In genomic region chr14:73729015-73729330, GRCh38 we compare ENCODE assay signal across 10 cellular contexts. TPM values are rescaled to one million over a fixed set of nuclear protein-coding genes. Genes with fewer than 3 reads are reported as not detected.
DNase-seq lines count a peak whose midpoint lies in the region; TF ChIP-seq lines count a peak whose summit lies in the region.
"Had no signal": no experiment of that assay in that cellular context is flagged by ENCODE, and none has a peak within 500 bp of the region (broad histone marks: within the 10 kb centered on the region; RNA-seq: fewer than 3 reads in every experiment).

No MANE protein-coding gene starts in this region.

- H3K27ac Mint-ChIP-seq in IgD-negative memory B cell, result peak overlapping the region in 2 of 3 donors; percentile 37 to 90
- peak overlapping the region; percentile 76 for H3K27ac Mint-ChIP-seq in osteocyte (ENCODE audit: unreplicated experiment)

- POLR2A ChIA-PET in AG04450 (lab: Yijun Ruan, JAX), result interaction anchor here (1.1 kb wide), 1 partner anchor 13 kb away, joined by 3 read pairs; no protein-coding TSS in a partner anchor

- no peak overlapping the region for H3K4me3 ChIP-seq in AG04450 (ENCODE audit: low read depth, low read length)
- H3K4me3 ChIP-seq: testis had no signal

- H3K27ac ChIP-seq in AG04450 (ENCODE audit: low read depth, low read length) (peak overlapping the region; percentile 11), cingulate gyrus (ENCODE audit: low read depth, low read length) (peak overlapping the region; percentile 39)

- CTCF ChIA-PET in AG04450 (lab: Charles Lee), result interaction anchor here (0.6 to 2.1 kb wide), 36 partner anchors 9 to 207 kb away, joined by 3 to 10 read pairs (median 5); no protein-coding TSS in a partner anchor

- H3K9me3 ChIP-seq in AG04450 (ENCODE audit: control insufficient read depth, insufficient read depth, low read length), result no peaks in the 10 kb centered on the region
- H3K9me3 ChIP-seq: testis had no signal

- peaks cover 8 to 18% (median 9%) of the 10 kb centered on the region in 3 donors for H3K4me1 Mint-ChIP-seq in IgD-negative memory B cell
- peaks cover 53% of the 10 kb centered on the region for H3K4me1 Mint-ChIP-seq in osteocyte (ENCODE audit: unreplicated experiment)

- H3K9me3 Mint-ChIP-seq in IgD-negative memory B cell (peaks cover 0 to 2% (median 0%) of the 10 kb centered on the region in 3 donors), osteocyte (ENCODE audit: unreplicated experiment) (no peaks in the 10 kb centered on the region)
- H3K9me3 Mint-ChIP-seq: H9 had no signal

- no peaks in the 10 kb centered on the region for H3K27me3 Mint-ChIP-seq in IgD-negative memory B cell
- H3K27me3 Mint-ChIP-seq in osteocyte (ENCODE audit: unreplicated experiment), result no peaks in the 10 kb centered on the region

- no peaks in the 10 kb centered on the region for H3K27me3 ChIP-seq in AG04450 (ENCODE audit: control insufficient read depth, insufficient read depth, low read length)
- H3K27me3 ChIP-seq: testis had no signal

- in situ Hi-C loops in KBM-7 (cut with MboI; ENCODE audit: low pct_unique_long_range_greater_than_20kb, low sequenced_read_pairs), result no loop called here

- no peak for DNase-seq in AG04450 (ENCODE audit: low read depth, low spot score)
- DNase-seq in osteocyte (ENCODE audit: extremely low spot score, unreplicated experiment), result no peak
- DNase-seq in KBM-7, result no peak
- no peak for DNase-seq in nucleus accumbens (lab: John Stamatoyannopoulos, UW)
- DNase-seq in NCI-H526 (lab: John Stamatoyannopoulos, UW), result no peak
- DNase-seq in NCI-H69 (lab: John Stamatoyannopoulos, UW), result no peak

- H3K36me3 Mint-ChIP-seq in IgD-negative memory B cell (peaks cover 4% of the 10 kb centered on the region), osteocyte (ENCODE audit: unreplicated experiment) (peaks cover 47% of the 10 kb centered on the region)

- TF ChIP-seq CTCF in AG04450 (IDR thresholded peaks at IDR 0.05; ENCODE audit: low read depth, low read length), result no peak
- no peak for TF ChIP-seq CTCF in osteocyte (IDR thresholded peaks at IDR 0.05)

- H3K4me3 Mint-ChIP-seq in IgD-negative memory B cell (no peak overlapping the region), osteocyte (ENCODE audit: unreplicated experiment) (no peak overlapping the region)

RNA-seq across cellular contexts. Expression of gene PNMA1, which starts 14.8 kb away (rescaled TPM):
- polyA plus RNA-seq in AG04450 (2011; rRNA removed) (21.3 and 21.5 TPM in 2 replicates), IgD-negative memory B cell (20.9 TPM)
- 10.9 and 12.6 TPM in 2 replicates for polyA minus RNA-seq in AG04450 (2011; rRNA and poly(A)+ RNA removed)
- total RNA-seq in osteocyte, result 81.4 and 81.8 TPM in 2 replicates
